ENCODE assay signal across 11 cellular contexts in genomic region chr1:110336300-110337039, GRCh38. TPM values are rescaled to one million over a fixed set of nuclear protein-coding genes. Genes with fewer than 3 reads are reported as not detected.
DNase-seq lines count a peak whose midpoint lies in the region; ATAC-seq, FAIRE-seq and TF ChIP-seq lines count a peak whose summit lies in the region.
"Had no signal": no experiment of that assay in that cellular context is flagged by ENCODE, and none has a peak within 500 bp of the region (broad histone marks: within the 10 kb centered on the region; RNA-seq: fewer than 3 reads in every experiment).

No MANE protein-coding gene starts in this region.

- no peak for TF ChIP-seq RAD21 in K562 (CRISPR knock-in tag; conservative IDR thresholded peaks at IDR 0.05 in 1 of 2, IDR thresholded peaks at IDR 0.05 in 1 of 2)

- H4K20me1 ChIP-seq in K562 (replicated peaks; ENCODE audit: control insufficient read depth, insufficient read depth, low read length): peaks cover 20% of the 10 kb centered on the region

- POLR2A ChIA-PET in K562 (lab: Yijun Ruan, JAX): interaction anchor here (0.7 to 1.8 kb wide), 2 partner anchors 14 to 16 kb away, joined by 5 read pairs; no protein-coding TSS in a partner anchor

- H3K9me3 ChIP-seq in K562 (replicated peaks; ENCODE audit: control insufficient read depth, insufficient read depth, low read depth, low read length) (no peaks in the 10 kb centered on the region), ascending aorta (no peaks in the 10 kb centered on the region)

- TF ChIP-seq POLR2A in K562 (conservative IDR thresholded peaks at IDR 0.05): no peak

- H3K27me3 ChIP-seq in K562 (ENCODE audit: control insufficient read depth in 2 of 2, insufficient read depth in 2 of 2, low read length in 2 of 2) (no peaks in the 10 kb centered on the region), ascending aorta (no peaks in the 10 kb centered on the region)

- peaks cover 25 to 32% of the 10 kb centered on the region in 2 experiments for H3K4me1 ChIP-seq in K562 (replicated peaks in 1 of 2; ENCODE audit: control insufficient read depth in 2 of 2, insufficient read depth in 2 of 2, low read length in 2 of 2)
- H3K4me1 ChIP-seq in ascending aorta: peaks cover 14 to 16% of the 10 kb centered on the region in 2 donors

- H3K36me3 Mint-ChIP-seq in activated naive CD4-positive, alpha-beta T cell treated with anti-CD3 and anti-CD28 coated beads for 36 hours (ENCODE audit: low read depth): peaks cover 18% of the 10 kb centered on the region
- H3K36me3 Mint-ChIP-seq in stimulated activated memory B cell treated with anti-CD40 and anti-IgM and Interleukin-4, amounts not matched to agents 10 μg/mL and 1 μg/mL and 100 μg/mL, for 72 hours: peaks cover 16% of the 10 kb centered on the region

- H3K27me3 Mint-ChIP-seq in activated naive CD4-positive, alpha-beta T cell treated with anti-CD3 and anti-CD28 coated beads for 36 hours (ENCODE audit: low read depth): no peaks in the 10 kb centered on the region
- H3K27me3 Mint-ChIP-seq in stimulated activated memory B cell treated with anti-CD40 and anti-IgM and Interleukin-4, amounts not matched to agents 10 μg/mL and 1 μg/mL and 100 μg/mL, for 72 hours: no peaks in the 10 kb centered on the region

- peaks cover 23% of the 10 kb centered on the region for H3K4me1 Mint-ChIP-seq in activated naive CD4-positive, alpha-beta T cell treated with anti-CD3 and anti-CD28 coated beads for 36 hours (ENCODE audit: low read depth)
- peaks cover 27% of the 10 kb centered on the region for H3K4me1 Mint-ChIP-seq in stimulated activated memory B cell treated with anti-CD40 and anti-IgM and Interleukin-4, amounts not matched to agents 10 μg/mL and 1 μg/mL and 100 μg/mL, for 72 hours

- no peak for FAIRE-seq in K562 (lab: Jason Lieb, UNC)
- FAIRE-seq: G401.6, keratinocyte had no signal

- H3K79me2 ChIP-seq in K562 (ENCODE audit: control insufficient read depth, insufficient read depth, low read length): peaks cover 42% of the 10 kb centered on the region

- no peak; the same call in 1 of the 2 replicates for TF ChIP-seq EP300 in K562 (IDR thresholded peaks at IDR 0.05; ENCODE audit: low read length)

- TF ChIP-seq CTCF in K562 (IDR thresholded peaks at IDR 0.05 in 2 of 3, conservative IDR thresholded peaks at IDR 0.05 in 1 of 3; ENCODE audit: insufficient read depth in 2 of 3, low read depth in 1 of 3, low read length in 3 of 3) (no peak; a peak in 1 of 6 replicates), ascending aorta (IDR thresholded peaks at IDR 0.05) (no peak)

- H3K9ac ChIP-seq in K562 (ENCODE audit: insufficient read depth in 1 of 2, low read depth in 2 of 2, low read length in 2 of 2): peak overlapping the region in 1 of 2 experiments; percentile 99; a peak in 1 of 4 replicates

- intact Hi-C loops in activated naive CD4-positive, alpha-beta T cell treated with anti-CD3 and anti-CD28 coated beads for 36 hours (cut with micrococcal nuclease): loop anchor here (5.0 to 10.0 kb wide), 4 partner anchors 534 to 888 kb away; partner anchors contain the start of genes AMPD2, CHI3L2 and GNAT2
- intact Hi-C loops in K562 (cut with micrococcal nuclease): loop anchor here (5.0 to 10.0 kb wide), 2 partner anchors 304 to 628 kb away; partner anchors contain the start of genes LRIF1 and STRIP1
- intact Hi-C loops in ascending aorta (cut with DNase I): loop anchor here (5.0 to 10.0 kb wide), 4 partner anchors 271 to 1111 kb away; partner anchors contain the start of genes ATP5PB, KCNA2, LRIF1 and STRIP1

- DNase-seq in activated naive CD4-positive, alpha-beta T cell treated with anti-CD3 and anti-CD28 coated beads for 36 hours: no peak
- DNase-seq in activated naive CD4-positive, alpha-beta T cell (lab: John Stamatoyannopoulos, UW): no peak
- DNase-seq in NCI-H2196 treated with DMSO at 0.1 percent for 48 hours (lab: John Stamatoyannopoulos, UW; ENCODE audit: unreplicated experiment): peak; percentile 33
- DNase-seq in K562 (ENCODE audit: extremely low read depth in 1 of 4, low spot score in 3 of 4): peak in 1 of 4 experiments; percentile 37
- DNase-seq in hippocampal formation (lab: John Stamatoyannopoulos, UW): no peak
- DNase-seq in ascending aorta (ENCODE audit: low spot score in 2 of 2): no peak
- DNase-seq in GM19240 (ENCODE audit: insufficient read length, low spot score): no peak
- DNase-seq: KG1 had no signal

- peaks cover 4% of the 10 kb centered on the region for H3K9me1 ChIP-seq in K562 (ENCODE audit: control insufficient read depth, insufficient read depth, low read length)

- H3K4me3 ChIP-seq in K562: no peak overlapping the region
- H3K4me3 ChIP-seq in ascending aorta: no peak overlapping the region

- CTCF ChIA-PET in activated naive CD4-positive, alpha-beta T cell treated with anti-CD3 and anti-CD28 coated beads for 36 hours (lab: Charles Lee): interaction anchor here (0.5 to 9.1 kb wide), 6 partner anchors 22 to 159 kb away, joined by 3 to 81 read pairs (median 9); partner anchors contain the start of gene KCNC4
- CTCF ChIA-PET in K562 (lab: Yijun Ruan, JAX; ENCODE audit: low intra/inter-chr PET ratio): no interaction called here

- H2AFZ ChIP-seq in K562 (ENCODE audit: low read depth, low read length): no peak overlapping the region

- H3K27ac ChIP-seq in K562 (ENCODE audit: extremely low read depth, low read depth, low read length) (no peak overlapping the region; the same call in 2 of the 3 replicates), ascending aorta (no peak overlapping the region)

- H3K36me3 ChIP-seq in K562 (ENCODE audit: control insufficient read depth, insufficient read depth, low read length): peaks cover 15% of the 10 kb centered on the region
- peaks cover under 1 to 9% of the 10 kb centered on the region in 2 donors for H3K36me3 ChIP-seq in ascending aorta

- no TSS peak for BruUV-seq in K562 (replicated peaks; lab: Mats Ljungman, UMichigan)

- in situ Hi-C loops in K562 (cut with MboI): no loop called here

- peak overlapping the region; percentile 17 for H3K4me3 Mint-ChIP-seq in activated naive CD4-positive, alpha-beta T cell treated with anti-CD3 and anti-CD28 coated beads for 36 hours
- H3K4me3 Mint-ChIP-seq in stimulated activated memory B cell treated with anti-CD40 and anti-IgM and Interleukin-4, amounts not matched to agents 10 μg/mL and 1 μg/mL and 100 μg/mL, for 72 hours: peak overlapping the region; percentile 56

- no peaks in the 10 kb centered on the region for H3K9me3 Mint-ChIP-seq in activated naive CD4-positive, alpha-beta T cell treated with anti-CD3 and anti-CD28 coated beads for 36 hours
- H3K9me3 Mint-ChIP-seq in stimulated activated memory B cell treated with anti-CD40 and anti-IgM and Interleukin-4, amounts not matched to agents 10 μg/mL and 1 μg/mL and 100 μg/mL, for 72 hours: no peaks in the 10 kb centered on the region

- 0% methylated on average over 1 of the region's 1 CpG for WGBS in K562 (ENCODE audit: insufficient coverage, low coverage, missing lambda C conversion rate)

- H3K27ac Mint-ChIP-seq in activated naive CD4-positive, alpha-beta T cell treated with anti-CD3 and anti-CD28 coated beads for 36 hours: peak overlapping the region; percentile 53
- H3K27ac Mint-ChIP-seq in stimulated activated memory B cell treated with anti-CD40 and anti-IgM and Interleukin-4, amounts not matched to agents 10 μg/mL and 1 μg/mL and 100 μg/mL, for 72 hours: no peak overlapping the region

- H3K4me2 ChIP-seq in K562 (ENCODE audit: insufficient read depth, low read length): no peak overlapping the region

- ATAC-seq in K562: no peak
- no peak for ATAC-seq in stimulated activated memory B cell treated with anti-CD40 and anti-IgM and Interleukin-4, amounts not matched to agents 10 μg/mL and 1 μg/mL and 100 μg/mL, for 72 hours

RNA-seq across cellular contexts. Expression of gene RBM15, which starts 2.7 kb away (rescaled TPM):
- total RNA-seq in activated naive CD4-positive, alpha-beta T cell treated with anti-CD3 and anti-CD28 coated beads for 36 hours: 10 to 100 TPM; 91.0 to 91.5 TPM
- total RNA-seq in K562 (2011; cell fraction: chromatin; rRNA removed; ENCODE audit: low replicate concordance): 242 and 282 TPM in 2 replicates
- 217 and 228 TPM in 2 replicates for total RNA-seq in K562 (2011; cell fraction: nucleolus; rRNA removed)
- 127 and 197 TPM in 2 replicates for total RNA-seq in K562 (2011; cell fraction: nucleoplasm; rRNA removed)
- 63.4 and 67.7 TPM in 2 replicates for total RNA-seq in K562 (2014; rRNA removed)
- 43.4 and 45.3 TPM in 2 replicates for total RNA-seq in K562 (2014; rRNA removed; fragmentation: Illumina TruSeq; extraction: Trizol)
- total RNA-seq in K562 (2015; rRNA removed; fragmentation: Illumina TruSeq; extraction: Trizol): 57.6 and 58.3 TPM in 2 replicates
- total RNA-seq in K562 (2021): 53.4 and 56.1 TPM in 2 replicates
- 28.2 and 32.1 TPM in 2 replicates for polyA plus RNA-seq in K562 (2011; rRNA removed)
- 25.2 and 25.5 TPM in 2 replicates for polyA plus RNA-seq in K562 (2011; cell fraction: cytosol; rRNA removed)
- polyA plus RNA-seq in K562 (2011; cell fraction: nucleus; rRNA removed): 67.3 and 94.0 TPM in 2 replicates
- 11.9 and 12.9 TPM in 2 replicates for polyA plus RNA-seq in K562 (2012)
- 16.9 and 17.1 TPM in 2 replicates for polyA plus RNA-seq in K562 (2014; fragmentation: Illumina TruSeq; extraction: Trizol)
- polyA plus RNA-seq in K562 (2014; fragmentation: Nextera tagmentation; extraction: Ambion mirVana): 1 to 10 TPM; 2.4 to 4.7 TPM
- 25.2 and 29.1 TPM in 2 replicates for polyA plus RNA-seq in K562 (2014; rRNA removed)
- polyA minus RNA-seq in K562 (2011; rRNA and poly(A)+ RNA removed): 164 and 169 TPM in 2 replicates
- polyA minus RNA-seq in K562 (2011; cell fraction: cytosol; rRNA and poly(A)+ RNA removed): 57.9 and 59.4 TPM in 2 replicates
- 287 and 388 TPM in 2 replicates for polyA minus RNA-seq in K562 (2011; cell fraction: nucleus; rRNA and poly(A)+ RNA removed)
- total RNA-seq in ascending aorta: 13.6 TPM

RNA-seq across cellular contexts. Expression of gene SLC16A4, which starts 54.4 kb away (rescaled TPM):
- under 1 TPM; 0.14 to 0.37 TPM for total RNA-seq in activated naive CD4-positive, alpha-beta T cell treated with anti-CD3 and anti-CD28 coated beads for 36 hours
- total RNA-seq in K562 (2011; cell fraction: chromatin; rRNA removed; ENCODE audit: low replicate concordance): 1.0 and 3.1 TPM in 2 replicates
- total RNA-seq in K562 (2011; cell fraction: nucleolus; rRNA removed): 0.39 TPM in 1 of 2 replicates, not detected in the other
- total RNA-seq in K562 (2011; cell fraction: nucleoplasm; rRNA removed): 1.0 and 1.5 TPM in 2 replicates
- total RNA-seq in K562 (2014; rRNA removed): 0.16 TPM in 1 of 2 replicates, not detected in the other
- total RNA-seq in K562 (2014; rRNA removed; fragmentation: Illumina TruSeq; extraction: Trizol): 0.19 and 0.29 TPM in 2 replicates
- 0.04 TPM in 1 of 2 replicates, not detected in the other for total RNA-seq in K562 (2015; rRNA removed; fragmentation: Illumina TruSeq; extraction: Trizol)
- total RNA-seq in K562 (2021): 0.07 and 0.29 TPM in 2 replicates
- 0.31 and 0.39 TPM in 2 replicates for polyA plus RNA-seq in K562 (2011; rRNA removed)
- 0.04 and 0.46 TPM in 2 replicates for polyA plus RNA-seq in K562 (2011; cell fraction: cytosol; rRNA removed)
- polyA plus RNA-seq in K562 (2011; cell fraction: nucleus; rRNA removed): 0.38 and 0.90 TPM in 2 replicates
- 0.39 and 0.97 TPM in 2 replicates for polyA plus RNA-seq in K562 (2012)
- polyA plus RNA-seq in K562 (2014; fragmentation: Illumina TruSeq; extraction: Trizol): 0.12 and 0.26 TPM in 2 replicates
- under 1 TPM; 0.20 to 0.23 TPM for polyA plus RNA-seq in K562 (2014; fragmentation: Nextera tagmentation; extraction: Ambion mirVana)
- polyA plus RNA-seq in K562 (2014; rRNA removed): 0.16 and 0.34 TPM in 2 replicates
- polyA minus RNA-seq in K562 (2011; rRNA and poly(A)+ RNA removed): 0.07 and 0.78 TPM in 2 replicates
- polyA minus RNA-seq in K562 (2011; cell fraction: cytosol; rRNA and poly(A)+ RNA removed): not detected in 2 replicates
- polyA minus RNA-seq in K562 (2011; cell fraction: nucleus; rRNA and poly(A)+ RNA removed): 0.22 TPM in 1 of 2 replicates, not detected in the other
- total RNA-seq in ascending aorta: 5.6 TPM
